In the genomic region with DNA sequence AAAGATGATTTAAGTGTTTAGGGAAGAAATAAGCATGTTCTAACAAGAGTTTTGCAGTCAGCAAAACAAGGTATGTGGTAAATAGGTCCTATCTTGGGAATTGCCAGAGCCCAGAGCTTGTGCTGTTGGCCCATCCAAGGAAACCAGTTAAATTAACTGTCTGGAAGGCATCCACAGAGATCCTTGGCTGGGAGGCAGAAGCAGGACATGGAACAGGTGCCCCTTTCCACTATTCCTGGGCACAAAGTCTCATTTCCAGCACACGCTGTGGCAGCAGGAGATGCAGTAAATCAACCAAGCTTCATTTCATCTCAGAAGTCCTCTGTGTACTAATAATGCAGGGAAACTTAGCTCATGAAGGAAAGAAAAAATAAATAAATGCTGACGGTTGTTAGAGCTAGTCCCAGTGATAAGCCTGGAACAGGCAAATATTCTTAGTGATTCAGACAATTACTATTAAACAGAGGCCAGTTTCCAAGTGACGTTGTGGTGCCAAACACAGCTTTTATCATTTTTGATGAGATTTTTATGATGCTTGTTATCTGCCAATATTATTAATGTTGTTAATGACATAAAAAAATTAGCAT, we compare ENCODE assay signal across 21 cellular contexts. TPM values are rescaled to one million over a fixed set of nuclear protein-coding genes. Genes with fewer than 3 reads are reported as not detected.
A peak's percentile ranks its signal among the peaks of the same experiment; 100 is the strongest.
DNase-seq lines count a peak whose midpoint lies in the region; ATAC-seq, FAIRE-seq and TF ChIP-seq lines count a peak whose summit lies in the region.
"Had no signal": no experiment of that assay in that cellular context is flagged by ENCODE, and none has a peak within 500 bp of the region (broad histone marks: within the 10 kb centered on the region; RNA-seq: fewer than 3 reads in every experiment).

No MANE protein-coding gene starts in this region.

- H3K4ac ChIP-seq in IMR-90 (ENCODE audit: low read depth, low read length): peak overlapping the region; percentile 56

- no peak overlapping the region for H3K27ac Mint-ChIP-seq in astrocyte (ENCODE audit: unreplicated experiment)
- H3K27ac Mint-ChIP-seq: CD4-positive, alpha-beta memory T cell had no signal

- peak overlapping the region; percentile 58 for H3K18ac ChIP-seq in IMR-90 (ENCODE audit: low read depth, low read length)

- H3K79me1 ChIP-seq in IMR-90 (ENCODE audit: low read depth in 1 of 2, low read length in 2 of 2): no peaks in the 10 kb centered on the region

- peak overlapping the region; percentile 69; the same call in 1 of the 2 replicates for H2BK20ac ChIP-seq in IMR-90 (ENCODE audit: low read depth, low read length)

- H3K4me1 Mint-ChIP-seq in astrocyte (ENCODE audit: low read depth, unreplicated experiment): no peaks in the 10 kb centered on the region
- H3K4me1 Mint-ChIP-seq: CD4-positive, alpha-beta memory T cell had no signal

- peak overlapping the region; percentile 44; the same call in 1 of the 2 replicates for H4K91ac ChIP-seq in IMR-90 (ENCODE audit: insufficient read depth, low read depth, low read length)

- H3K9me3 Mint-ChIP-seq in astrocyte (ENCODE audit: unreplicated experiment): no peaks in the 10 kb centered on the region

- in situ Hi-C loops in IMR-90 (cut with MboI; ENCODE audit: low sequenced_read_pairs): no loop called here

- dilution Hi-C loops in IMR-90 (cut with HindIII; ENCODE audit: low sequenced_read_pairs, unreplicated experiment): no loop called here

- H2AK9ac ChIP-seq in IMR-90 (replicated peaks; ENCODE audit: low read depth, low read length, poor library complexity): no peak overlapping the region

- peaks cover under 1% of the 10 kb centered on the region for H3K27me3 Mint-ChIP-seq in astrocyte (ENCODE audit: low read depth, unreplicated experiment)

- H3K9me3 ChIP-seq in IMR-90 (ENCODE audit: control insufficient read depth, insufficient read depth, low read length): no peaks in the 10 kb centered on the region
- H3K9me3 ChIP-seq in astrocyte (ENCODE audit: insufficient read depth, low read depth, low read length): no peaks in the 10 kb centered on the region
- no peaks in the 10 kb centered on the region for H3K9me3 ChIP-seq in stomach smooth muscle (ENCODE audit: control insufficient read depth in 2 of 2, low read length in 2 of 2)
- H3K9me3 ChIP-seq: A549 had no signal

- CTCF ChIA-PET in IMR-90 (lab: Yijun Ruan, JAX): interaction anchor here (0.9 to 2.1 kb wide), 6 partner anchors 11 to 32 kb away, joined by 3 to 9 read pairs (median 3); no protein-coding TSS in a partner anchor

- H3K56ac ChIP-seq in IMR-90 (ENCODE audit: extremely low read depth, insufficient read depth, low read length): no peak overlapping the region; the same call in 1 of the 2 replicates

- peak overlapping the region; percentile 44 for H2BK5ac ChIP-seq in IMR-90 (ENCODE audit: low read depth, low read length, poor library complexity, severe bottlenecking)

- H3K36me3 Mint-ChIP-seq in astrocyte (ENCODE audit: low read depth, unreplicated experiment): peaks cover 2% of the 10 kb centered on the region
- H3K36me3 Mint-ChIP-seq: CD4-positive, alpha-beta memory T cell had no signal

- intact Hi-C loops in IMR-90 (cut with micrococcal nuclease): no loop called here
- intact Hi-C loops in cardiac septum (cut with DNase I): no loop called here
- intact Hi-C loops in Right ventricle myocardium superior (cut with DNase I): no loop called here

- peak; percentile 93 for ATAC-seq in IMR-90 (ENCODE audit: low read depth)
- ATAC-seq in HG02885 (IDR thresholded peaks at IDR 0.05; ENCODE audit: poor library complexity, unreplicated experiment): no peak
- ATAC-seq in Right ventricle myocardium superior (ENCODE audit: poor library complexity): no peak
- ATAC-seq in HG02610 (IDR thresholded peaks at IDR 0.05; ENCODE audit: unreplicated experiment): no peak

- H3K4me1 ChIP-seq in IMR-90 (ENCODE audit: control insufficient read depth, insufficient read depth, low read length) (peaks cover 3% of the 10 kb centered on the region), astrocyte (ENCODE audit: insufficient read depth, low read length) (no peaks in the 10 kb centered on the region), stomach smooth muscle (ENCODE audit: control insufficient read depth, insufficient read depth, low read length) (no peaks in the 10 kb centered on the region)
- H3K4me1 ChIP-seq: A549 had no signal

- no peak overlapping the region for H3K14ac ChIP-seq in IMR-90 (replicated peaks; ENCODE audit: low read depth, low read length)

- H2AK5ac ChIP-seq in IMR-90 (ENCODE audit: low read depth, low read length): no peak overlapping the region

- H3K9ac ChIP-seq in IMR-90 (ENCODE audit: low read depth, low read length): no peak overlapping the region
- no peak overlapping the region for H3K9ac ChIP-seq in astrocyte (ENCODE audit: low read length)
- no peak overlapping the region for H3K9ac ChIP-seq in stomach smooth muscle (ENCODE audit: low read length in 2 of 2)

- no peaks in the 10 kb centered on the region for H3K79me2 ChIP-seq in astrocyte (ENCODE audit: insufficient read depth, low read length)

- no TSS peak for BruUV-seq in IMR-90 (replicated peaks; lab: Mats Ljungman, UMichigan)

- H3K4me3 ChIP-seq in IMR-90 (ENCODE audit: insufficient read depth, low read depth, low read length) (no peak overlapping the region), astrocyte (ENCODE audit: insufficient read depth, low read depth, low read length) (no peak overlapping the region), epithelial cell of esophagus (ENCODE audit: low read length) (no peak overlapping the region), stomach smooth muscle (ENCODE audit: low read length in 2 of 2) (no peak overlapping the region)
- H3K4me3 ChIP-seq: A549 had no signal

- TF ChIP-seq CTCF in IMR-90 (conservative IDR thresholded peaks at IDR 0.05; ENCODE audit: low read depth, low read length) (no peak), astrocyte (IDR thresholded peaks at IDR 0.05; ENCODE audit: insufficient read depth, low read depth, low read length) (no peak), epithelial cell of esophagus (IDR thresholded peaks at IDR 0.05; ENCODE audit: insufficient read depth, low read depth, low read length, missing control alignments) (no peak)

- H4K8ac ChIP-seq in IMR-90 (ENCODE audit: low read depth in 2 of 2, low read length in 2 of 2): peak overlapping the region in 1 of 2 experiments; percentile 26; a peak in 1 of 4 replicates

- H3K4me3 Mint-ChIP-seq in astrocyte (ENCODE audit: unreplicated experiment): no peak overlapping the region
- H3K4me3 Mint-ChIP-seq: CD4-positive, alpha-beta memory T cell had no signal

- no peak overlapping the region for H2BK15ac ChIP-seq in IMR-90 (ENCODE audit: low read depth, low read length)

- whole genome bisulfite sequencing in IMR-90 (ENCODE audit: extremely low coverage in 2 of 2, insufficient read length in 1 of 2), 2 experiments: no CpG with 5 or more reads among the region's 3 CpGs

- no peak for TF ChIP-seq RAD21 in IMR-90 (IDR thresholded peaks at IDR 0.05; ENCODE audit: low read length)

- H4K20me1 ChIP-seq in IMR-90 (ENCODE audit: insufficient read depth, low read length) (peaks cover 3% of the 10 kb centered on the region; the same call in 1 of the 2 replicates), astrocyte (ENCODE audit: insufficient read depth, low read length) (no peaks in the 10 kb centered on the region)

- H3K9me1 ChIP-seq in IMR-90 (ENCODE audit: insufficient read depth, low read length): peaks cover 5% of the 10 kb centered on the region; the same call in 1 of the 2 replicates

- no peak for FAIRE-seq in astrocyte (lab: Jason Lieb, UNC)
- FAIRE-seq: GM12891, H54, HTR-8/SVneo had no signal

- DNase-seq in IMR-90: peak; percentile 55
- peak; percentile 45 for DNase-seq in astrocyte (ENCODE audit: low read depth)
- peak; percentile 43 for DNase-seq in epithelial cell of esophagus (ENCODE audit: low read depth)
- DNase-seq in cardiac septum (ENCODE audit: low spot score): no peak
- no peak for DNase-seq in Right ventricle myocardium superior
- DNase-seq: CD4-positive, alpha-beta memory T cell; COR-L47; DMS79; GF-D8; MM.1S; NCI-H1417; NCI-H2029 treated with DMSO at 0.1 percent for 48 hours; NCI-H510A; RPMI8226 had no signal

- H3K4me2 ChIP-seq in IMR-90 (ENCODE audit: low read depth, low read length) (peak overlapping the region; percentile 69), astrocyte (ENCODE audit: low read length) (no peak overlapping the region)
- H3K4me2 ChIP-seq: A549 had no signal

- POLR2A ChIA-PET in IMR-90 (lab: Charles Lee; ENCODE audit: unreplicated experiment): no interaction called here

- TF ChIP-seq POLR2A in IMR-90 (IDR thresholded peaks at IDR 0.05; ENCODE audit: low read depth, low read length): no peak

- H3K27ac ChIP-seq in IMR-90 (ENCODE audit: insufficient read depth, low read length) (peak overlapping the region; percentile 85), astrocyte (ENCODE audit: low read depth, low read length) (no peak overlapping the region), stomach smooth muscle (ENCODE audit: low read length) (peak overlapping the region; percentile 32)
- H3K27ac ChIP-seq: A549 had no signal

- H2BK120ac ChIP-seq in IMR-90 (ENCODE audit: low read depth, low read length): 0 out of 2 replicates have a peak overlapping the region, but pooled peaks have one; percentile 46

- H3K23ac ChIP-seq in IMR-90 (ENCODE audit: low read depth, low read length): no peak overlapping the region

- H2AFZ ChIP-seq in IMR-90 (replicated peaks; ENCODE audit: low read length, poor library complexity) (no peak overlapping the region), astrocyte (ENCODE audit: low read depth, low read length) (no peak overlapping the region)

- H3K36me3 ChIP-seq in IMR-90 (ENCODE audit: control insufficient read depth, insufficient read depth, low read length) (no peaks in the 10 kb centered on the region), astrocyte (ENCODE audit: insufficient read depth, low read length) (no peaks in the 10 kb centered on the region), stomach smooth muscle (ENCODE audit: control insufficient read depth in 2 of 2, insufficient read depth in 2 of 2, low read length in 2 of 2) (no peaks in the 10 kb centered on the region)

- H4K5ac ChIP-seq in IMR-90 (ENCODE audit: low read depth, low read length): peak overlapping the region; percentile 30; the same call in 1 of the 2 replicates

- H3K27me3 ChIP-seq in IMR-90 (ENCODE audit: control insufficient read depth, insufficient read depth, low read length) (no peaks in the 10 kb centered on the region), astrocyte (ENCODE audit: insufficient read depth, low read length) (no peaks in the 10 kb centered on the region), stomach smooth muscle (ENCODE audit: control insufficient read depth in 1 of 2, insufficient read depth in 2 of 2, low read length in 2 of 2) (no peaks in the 10 kb centered on the region)

TF ChIP-seq in IMR-90, 13 proteins besides CTCF, POLR2A, EP300 and RAD21 (continues in another document):
- TF ChIP-seq RCOR1 (IDR thresholded peaks at IDR 0.05; ENCODE audit: insufficient replicate concordance, low read length) (no peak), FOS (IDR thresholded peaks at IDR 0.05; ENCODE audit: low read depth, low read length) (no peak)

RNA-seq across cellular contexts. Expression of gene SNAP25, which starts 39.8 kb away (rescaled TPM):
- total RNA-seq in IMR-90 (2012; rRNA removed): 1.1 and 2.8 TPM in 2 replicates
- 2.0 and 2.8 TPM in 2 replicates for polyA plus RNA-seq in IMR-90 (2012; rRNA removed)
- polyA plus RNA-seq in IMR-90 (2012; cell fraction: cytosol; rRNA removed): 0.70 and 0.73 TPM in 2 replicates
- polyA plus RNA-seq in IMR-90 (2012; cell fraction: nucleus; rRNA removed; ENCODE audit: low replicate concordance): 2.7 and 14.4 TPM in 2 replicates
- total RNA-seq in astrocyte: 3.9 and 5.2 TPM in 2 replicates
- total RNA-seq in cardiac septum: 1.2 TPM
- not detected for total RNA-seq in Right ventricle myocardium superior
- total RNA-seq: CD4-positive, alpha-beta memory T cell had no signal

Comparison
In these comparisons a context has a peak if more than half of its experiments do, and no peak if none do; other contexts are left out.
1. DNase-seq: peak in IMR-90 (single experiment), astrocyte (single experiment) and epithelial cell of esophagus (single experiment); none in cardiac septum (single experiment) and Right ventricle myocardium superior (single experiment).